ENCODE assay signal across 2 cellular contexts in the genomic region with DNA sequence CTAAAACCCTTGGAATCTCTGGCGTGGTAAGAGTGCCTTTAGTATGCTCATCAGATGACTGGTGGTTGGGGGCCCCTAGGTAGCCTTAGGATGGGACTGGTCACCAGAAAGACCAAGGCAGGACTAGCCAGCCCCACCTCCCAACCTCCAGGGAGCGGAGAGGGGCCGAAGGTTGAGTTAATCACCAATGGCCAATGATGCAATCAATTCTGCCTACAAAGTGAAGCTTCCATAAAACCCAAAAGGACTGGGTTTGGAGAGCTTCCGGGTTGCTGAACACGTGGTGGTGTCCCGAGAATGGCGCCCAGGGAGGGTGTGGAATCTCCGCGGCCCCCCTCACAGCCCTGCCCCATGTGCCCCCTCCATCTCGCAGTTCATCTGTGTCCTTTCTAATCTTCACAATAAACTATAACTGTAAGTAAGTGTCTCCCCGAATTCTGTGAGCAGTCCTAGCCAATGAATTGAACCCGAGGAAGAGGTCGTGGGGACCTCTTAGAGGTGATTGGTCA.
TF ChIP-seq lines count a peak whose summit lies in the region.

No MANE protein-coding gene starts in this region.

TF ChIP-seq in HepG2, 621 proteins besides CTCF, POLR2A, EP300 and RAD21:
- peak; percentile 70 for TF ChIP-seq CEBPB (IDR thresholded peaks at IDR 0.05; ENCODE audit: borderline replicate concordance, low read depth, low read length)
- no peak for TF ChIP-seq MTF2 (CRISPR knock-in tag; IDR thresholded peaks at IDR 0.05; ENCODE audit: borderline replicate concordance)
- TF ChIP-seq NR2C2 (CRISPR knock-in tag; IDR thresholded peaks at IDR 0.05; ENCODE audit: borderline replicate concordance) = 0 out of 2 replicates have a peak, but pooled peaks have one; percentile 19

TF ChIP-seq in H1, 55 proteins besides CTCF, POLR2A, EP300 and RAD21:
- TF ChIP-seq SP1 (IDR thresholded peaks at IDR 0.05; ENCODE audit: low read depth, low read length) = no peak
- 0 out of 2 replicates have a peak, but pooled peaks have one; percentile 29 for TF ChIP-seq CEBPB (IDR thresholded peaks at IDR 0.05; ENCODE audit: low read depth, low read length)
- TF ChIP-seq SIX5 (IDR thresholded peaks at IDR 0.05; ENCODE audit: low read depth, low read length) = no peak
- no peak for TF ChIP-seq KDM5A (IDR thresholded peaks at IDR 0.05; ENCODE audit: low read length)
- TF ChIP-seq EZH2 (IDR thresholded peaks at IDR 0.05; ENCODE audit: low read depth, low read length, severe bottlenecking) = no peak
